2 cellular contexts compared by ENCODE assay signal in genomic region chr19:11239377-11240000, GRCh38.
TF ChIP-seq lines count a peak whose summit lies in the region.

ANGPTL8 (plus strand) TSS chr19:11239619; CDS start chr19:11239638, 19 bp downstream.

TF ChIP-seq in HEK293, 187 proteins besides CTCF, POLR2A, EP300 and RAD21 (continued from another document):
- TF ChIP-seq GLI2 (tag by site-specific recombination; IDR thresholded peaks at IDR 0.05; ENCODE audit: borderline replicate concordance, low read depth) (no peak), ZNF148 (tag by site-specific recombination; IDR thresholded peaks at IDR 0.05; ENCODE audit: borderline replicate concordance) (no peak), YY2 (tag by site-specific recombination; IDR thresholded peaks at IDR 0.05) (no peak), ZSCAN23 (tag by site-specific recombination; IDR thresholded peaks at IDR 0.05) (no peak)

TF ChIP-seq in HepG2, 621 proteins besides CTCF, POLR2A, EP300 and RAD21 (continued from another document and continues in another):
- TF ChIP-seq PTBP1 (IDR thresholded peaks at IDR 0.05; ENCODE audit: low read depth, low read length, poor library complexity, severe bottlenecking) (no peak), CC2D1A (CRISPR knock-in tag; IDR thresholded peaks at IDR 0.05) (0 out of 2 replicates have a peak, but pooled peaks have one; percentile 89), FOXO1 (CRISPR knock-in tag; IDR thresholded peaks at IDR 0.05) (peak; percentile 89), ZBTB7A (CRISPR knock-in tag; IDR thresholded peaks at IDR 0.05) (peak; percentile 99), ZNF367 (CRISPR knock-in tag; IDR thresholded peaks at IDR 0.05; ENCODE audit: borderline replicate concordance) (no peak), POLR2AphosphoS2 (IDR thresholded peaks at IDR 0.05; ENCODE audit: low read depth, low read length) (no peak; the same call in 1 of the 2 replicates), ZNF10 (CRISPR knock-in tag; IDR thresholded peaks at IDR 0.05; ENCODE audit: borderline replicate concordance, low read depth) (no peak), ZNF672 (CRISPR knock-in tag; IDR thresholded peaks at IDR 0.05) (0 out of 2 replicates have a peak, but pooled peaks have one; percentile 47), NR2C2 (CRISPR knock-in tag; IDR thresholded peaks at IDR 0.05; ENCODE audit: borderline replicate concordance) (peak; percentile 90), NR3C1 (CRISPR knock-in tag; IDR thresholded peaks at IDR 0.05) (no peak), NFE2L2 (IDR thresholded peaks at IDR 0.05; ENCODE audit: low read length) (no peak), MED8 (CRISPR knock-in tag; IDR thresholded peaks at IDR 0.05; ENCODE audit: insufficient replicate concordance) (peak; percentile 99), KLF11 (CRISPR knock-in tag; IDR thresholded peaks at IDR 0.05) (peak; percentile 67; the same call in 1 of the 2 replicates), ZNF276 (CRISPR knock-in tag; IDR thresholded peaks at IDR 0.05; ENCODE audit: low read depth) (peak; percentile 61), ZNF263 (CRISPR knock-in tag; IDR thresholded peaks at IDR 0.05) (peak; percentile 61), ZNF234 (CRISPR knock-in tag; conservative IDR thresholded peaks at IDR 0.05) (no peak; the same call in 1 of the 2 replicates), DMTF1 (CRISPR knock-in tag; IDR thresholded peaks at IDR 0.05) (no peak; the same call in 1 of the 2 replicates), GATAD1 (CRISPR knock-in tag; IDR thresholded peaks at IDR 0.05) (peak; percentile 75), ZNF318 (CRISPR knock-in tag; IDR thresholded peaks at IDR 0.05) (peak; percentile 96), ZNF703 (CRISPR knock-in tag; IDR thresholded peaks at IDR 0.05; ENCODE audit: borderline replicate concordance) (peak; percentile 53; the same call in 1 of the 2 replicates), DMAP1 (CRISPR knock-in tag; IDR thresholded peaks at IDR 0.05) (peak; percentile 95), KDM2A (CRISPR knock-in tag; IDR thresholded peaks at IDR 0.05; ENCODE audit: borderline replicate concordance, low read depth) (peak; percentile 94), ZFP91 (CRISPR knock-in tag; IDR thresholded peaks at IDR 0.05; ENCODE audit: borderline replicate concordance) (peak; percentile 89), RERE (CRISPR knock-in tag; IDR thresholded peaks at IDR 0.05; ENCODE audit: low read depth) (peak; percentile 87; the same call in 1 of the 2 replicates), RFX1 (IDR thresholded peaks at IDR 0.05) (no peak), ZNF335 (CRISPR knock-in tag; IDR thresholded peaks at IDR 0.05) (peak; percentile 76; the same call in 1 of the 2 replicates), RNF2 (conservative IDR thresholded peaks at IDR 0.05; ENCODE audit: low read depth) (peak; percentile 46; the same call in 1 of the 2 replicates), THAP8 (CRISPR knock-in tag; IDR thresholded peaks at IDR 0.05; ENCODE audit: borderline replicate concordance) (no peak), ZIK1 (CRISPR knock-in tag; IDR thresholded peaks at IDR 0.05; ENCODE audit: borderline replicate concordance, low read depth) (peak; percentile 75; the same call in 1 of the 2 replicates), PLRG1 (conservative IDR thresholded peaks at IDR 0.05) (no peak), TOPORS (CRISPR knock-in tag; IDR thresholded peaks at IDR 0.05) (no peak), ZNF737 (CRISPR knock-in tag; IDR thresholded peaks at IDR 0.05; ENCODE audit: borderline replicate concordance) (peak; percentile 23; the same call in 1 of the 2 replicates), RCOR2 (CRISPR knock-in tag; IDR thresholded peaks at IDR 0.05) (peak; percentile 73), TAF15 (IDR thresholded peaks at IDR 0.05; ENCODE audit: low read depth, low read length, poor library complexity, severe bottlenecking) (no peak), HNRNPUL1 (IDR thresholded peaks at IDR 0.05; ENCODE audit: low read depth, low read length) (no peak), TIGD3 (CRISPR knock-in tag; IDR thresholded peaks at IDR 0.05; ENCODE audit: borderline replicate concordance) (no peak; the same call in 1 of the 2 replicates), RXRA (CRISPR knock-in tag; IDR thresholded peaks at IDR 0.05) (peak; percentile 95)
